In the genomic region with DNA sequence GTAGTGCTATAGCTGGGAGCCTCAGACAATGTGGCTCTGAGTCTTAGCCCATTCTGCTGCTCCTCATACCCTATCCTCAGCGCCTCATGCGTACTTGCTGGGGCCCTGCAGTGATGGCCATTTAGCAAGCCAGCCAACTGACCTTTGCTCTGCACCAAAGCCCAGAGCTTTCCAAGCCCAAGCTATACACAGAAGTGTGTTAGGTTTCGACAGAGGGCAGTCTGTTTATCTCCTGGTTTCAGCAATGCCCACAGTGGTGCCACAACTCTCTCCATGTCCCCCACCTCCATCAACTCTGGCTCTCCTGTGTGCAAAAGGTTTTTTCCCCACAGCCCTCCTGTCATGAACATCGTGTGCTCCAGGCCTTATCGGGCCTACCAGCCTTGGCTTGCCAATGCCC, we compare ENCODE assay signal across 25 cellular contexts.
"Had no signal": no experiment of that assay in that cellular context is flagged by ENCODE, and none has a peak within 500 bp of the region (broad histone marks: within the 10 kb centered on the region; RNA-seq: fewer than 3 reads in every experiment).

No MANE protein-coding gene starts in this region.

- H3K9me3 ChIP-seq: esophagus muscularis mucosa, gastroesophageal sphincter, heart right ventricle, stomach, thyroid gland, vagina had no signal

- H3K4me1 ChIP-seq: esophagus muscularis mucosa, foreskin keratinocyte, gastroesophageal sphincter, heart right ventricle, parathyroid adenoma, stomach, vagina had no signal

- DNase-seq: dermis blood vessel endothelial cell; effector memory CD4-positive, alpha-beta T cell; foreskin keratinocyte; heart right ventricle; hypothalamus; immature natural killer cell; islet precursor cell; kidney glomerular epithelial cell; left colon; left ventricle myocardium superior; natural killer cell; stimulated activated CD4-positive, alpha-beta T cell treated with anti-CD3 and anti-CD28 coated beads, Interleukin-2, amount 100 ng/mL, for 24 hours; stimulated activated CD4-positive, alpha-beta T cell treated with anti-CD3 and anti-CD28 coated beads, Interleukin-4, amount 100 ng/mL, for 24 hours; stimulated activated naive CD4-positive, alpha-beta T cell treated with Interleukin-2 at 50 U/mL for 16 hours; stomach; thyroid gland; trophoblast cell had no signal

- H2AFZ ChIP-seq: parathyroid adenoma had no signal

- ATAC-seq: foreskin keratinocyte; gastroesophageal sphincter; heart right ventricle; left colon; left ventricle myocardium superior; natural killer cell; sciatic nerve; stimulated activated effector memory CD8-positive, alpha-beta T cell treated with anti-CD3 and anti-CD28 coated beads, Interleukin-12 subunit alpha, Interleukin-12 subunit beta, amount 100 ng/mL, for 72 hours had no signal

- H3K79me2 ChIP-seq: parathyroid adenoma had no signal

- H3K27me3 ChIP-seq: esophagus muscularis mucosa, foreskin keratinocyte, gastroesophageal sphincter, heart right ventricle, stomach, thyroid gland, vagina had no signal

- H3K27ac ChIP-seq: coronary artery, esophagus muscularis mucosa, foreskin keratinocyte, gastroesophageal sphincter, heart right ventricle, parathyroid adenoma, stomach, thyroid gland, vagina had no signal

- H3K4me3 ChIP-seq: coronary artery, esophagus muscularis mucosa, gastroesophageal sphincter, heart right ventricle, lung, stomach, thyroid gland, vagina had no signal

- H3K36me3 ChIP-seq: thyroid gland, vagina had no signal
